In genomic region chr6:15654250-15654649, GRCh38 we compare ENCODE assay signal across 24 cellular contexts.
"Had no signal": no experiment of that assay in that cellular context is flagged by ENCODE, and none has a peak within 500 bp of the region (broad histone marks: within the 10 kb centered on the region; RNA-seq: fewer than 3 reads in every experiment).

No MANE protein-coding gene starts in this region.

- H3K36me3 ChIP-seq: colonic mucosa, pancreas, prostate gland had no signal

- H3K9me3 ChIP-seq: colonic mucosa, esophagus squamous epithelium, left lung, neutrophil, pancreas, prostate gland, testis, transverse colon had no signal

- H3K27me3 ChIP-seq: colonic mucosa, esophagus squamous epithelium, left lung, neutrophil, pancreas, testis, transverse colon had no signal

- H3K27ac ChIP-seq: colonic mucosa, epithelial cell of prostate, esophagus squamous epithelium, left lung, neutrophil, pancreas, prostate gland, skin epidermis, testis, transverse colon had no signal

- H3K4me3 ChIP-seq: colonic mucosa, esophagus squamous epithelium, left lung, lung, pancreas, prostate gland, skin epidermis, testis, transverse colon had no signal

- DNase-seq: activated B cell treated with CpG ODN at 0.5 μM for 24 hours; activated CD4-positive, alpha-beta T cell treated with anti-CD3 and anti-CD28 coated beads, Interleukin-2, amount 50 U/mL, for 1 hour; activated CD8-positive, alpha-beta T cell treated with anti-CD3 and anti-CD28 coated beads for 36 hours; activated T-cell treated with anti-CD3 and anti-CD28 coated beads, Interleukin-2, amount 50 U/mL, for 48 hours; anterior cingulate cortex; colonic mucosa; effector CD8-positive, alpha-beta T cell; esophagus squamous epithelium; left lung; naive B cell; nephron progenitor cell; pancreas; retina; stimulated activated CD4-positive, alpha-beta T cell treated with anti-CD3 and anti-CD28 coated beads, Interleukin-12 subunit alpha, Interleukin-12 subunit beta, amount 100 ng/mL, for 4 hours; stimulated activated CD4-positive, alpha-beta T cell treated with anti-CD3 and anti-CD28 coated beads, Interleukin-4, amount 100 ng/mL, for 1 hour; stimulated activated naive CD8-positive, alpha-beta T cell treated with anti-CD3 and anti-CD28 coated beads, Interleukin-15, Interleukin-2, amounts not matched to agents 100 U/mL and 50 U/mL, for 24 hours; testis; transverse colon had no signal

- ATAC-seq: left lung; pancreas; sciatic nerve; stimulated activated naive CD8-positive, alpha-beta T cell treated with anti-CD3 and anti-CD28 coated beads, Interleukin-15, Interleukin-2, amounts not matched to agents 100 U/mL and 50 U/mL, for 24 hours had no signal

- H3K4me1 ChIP-seq: colonic mucosa, esophagus squamous epithelium, pancreas, prostate gland, testis had no signal
